Comparison of ENCODE assay signal across 13 cellular contexts in genomic region chr4:1204828-1205591, GRCh38. TPM values are rescaled to one million over a fixed set of nuclear protein-coding genes. Genes with fewer than 3 reads are reported as not detected.
A peak's percentile ranks its signal among the peaks of the same experiment; 100 is the strongest.
DNase-seq lines count a peak whose midpoint lies in the region; ATAC-seq, FAIRE-seq and TF ChIP-seq lines count a peak whose summit lies in the region.
"Had no signal": no experiment of that assay in that cellular context is flagged by ENCODE, and none has a peak within 500 bp of the region (broad histone marks: within the 10 kb centered on the region; RNA-seq: fewer than 3 reads in every experiment).

No MANE protein-coding gene starts in this region.

- H3K4me2 ChIP-seq in SK-N-SH = no peak overlapping the region
- H3K4me2 ChIP-seq in skeletal muscle satellite cell (ENCODE audit: low read length) = peak overlapping the region; percentile 59

- no peaks in the 10 kb centered on the region for H3K9me3 ChIP-seq in SK-N-SH
- no peaks in the 10 kb centered on the region for H3K9me3 ChIP-seq in kidney (ENCODE audit: control insufficient read depth in 1 of 2, low read length in 2 of 2)
- H3K9me3 ChIP-seq in skeletal muscle satellite cell (replicated peaks; ENCODE audit: low read length) = no peaks in the 10 kb centered on the region
- H3K9me3 ChIP-seq in prostate gland = no peaks in the 10 kb centered on the region

- H2AFZ ChIP-seq in SK-N-SH (ENCODE audit: low read depth) = no peak overlapping the region

- H3K4me1 ChIP-seq in SK-N-SH (ENCODE audit: control insufficient read depth in 1 of 2, insufficient read depth in 2 of 2, low read depth in 1 of 2, low read length in 1 of 2) (peaks cover 8 to 55% of the 10 kb centered on the region in 2 experiments; a peak in 2 of 4 replicates), kidney (ENCODE audit: control insufficient read depth in 1 of 2, insufficient read depth in 1 of 2, low read depth in 1 of 2, low read length in 2 of 2) (peaks cover 3 to 21% of the 10 kb centered on the region in 2 donors), skeletal muscle satellite cell (ENCODE audit: control insufficient read depth, insufficient read depth, low read length) (peaks cover 67% of the 10 kb centered on the region), prostate gland (replicated peaks) (peaks cover 22% of the 10 kb centered on the region)

- TF ChIP-seq RAD21 in SK-N-SH (IDR thresholded peaks at IDR 0.05; ENCODE audit: low read length) = 0 out of 2 replicates have a peak, but pooled peaks have one; percentile 8

- peaks cover 46% of the 10 kb centered on the region for H3K4me1 Mint-ChIP-seq in activated CD4-positive, alpha-beta memory T cell treated with anti-CD3 and anti-CD28 coated beads, Interleukin-2, amount 10 ng/mL, durations not matched to agents 7 days and 5 days

- CTCF ChIA-PET in SK-N-SH (lab: Yijun Ruan, JAX) (interaction anchor here (1.1 to 1.4 kb wide), 3 partner anchors 10 to 74 kb away, joined by 3 to 4 read pairs (median 3); no protein-coding TSS in a partner anchor), GM10248 (lab: Yijun Ruan, JAX) (no interaction called here)
- CTCF ChIA-PET in activated CD4-positive, alpha-beta memory T cell treated with anti-CD3 and anti-CD28 coated beads, Interleukin-2, amount 10 ng/mL, durations not matched to agents 7 days and 5 days (lab: Charles Lee) = interaction anchor here (2.6 kb wide), 1 partner anchor 12 kb away, joined by 10 read pairs; no protein-coding TSS in a partner anchor

- DNase-seq in SK-N-SH (peak; percentile 83), kidney (peak; percentile 74), GM10248 (ENCODE audit: extremely low spot score) (no peak), iPS-NIHi7 (ENCODE audit: extremely low spot score) (no peak), prostate gland (ENCODE audit: low spot score) (no peak)
- DNase-seq in activated CD4-positive, alpha-beta memory T cell treated with anti-CD3 and anti-CD28 coated beads, Interleukin-2, amount 10 ng/mL, durations not matched to agents 7 days and 5 days = peak; percentile 15
- DNase-seq: hypothalamus, NCI-H1930, occipital lobe had no signal

- no peak for TF ChIP-seq POLR2A in prostate gland (IDR thresholded peaks at IDR 0.05)

- POLR2A ChIA-PET in SK-N-SH (lab: Yijun Ruan, JAX) (interaction anchor here (0.6 kb wide), 1 partner anchor 12 kb away, joined by 3 read pairs; no protein-coding TSS in a partner anchor), GM10248 (lab: Yijun Ruan, JAX) (no interaction called here)
- POLR2A ChIA-PET in activated CD4-positive, alpha-beta memory T cell treated with anti-CD3 and anti-CD28 coated beads, Interleukin-2, amount 10 ng/mL, durations not matched to agents 7 days and 5 days (lab: Charles Lee) = no interaction called here

- H4K20me1 ChIP-seq in SK-N-SH (ENCODE audit: insufficient read depth) = no peaks in the 10 kb centered on the region

- TF ChIP-seq CTCF in SK-N-SH (IDR thresholded peaks at IDR 0.05) (no peak), kidney (IDR thresholded peaks at IDR 0.05; ENCODE audit: borderline replicate concordance, extremely low read depth, insufficient read depth) (no peak), GM10248 (IDR thresholded peaks at IDR 0.05; ENCODE audit: control extremely low read depth, extremely low read depth, low read depth, missing control alignments) (no peak), prostate gland (IDR thresholded peaks at IDR 0.05) (no peak)

- no peaks in the 10 kb centered on the region for H3K79me2 ChIP-seq in SK-N-SH (ENCODE audit: insufficient read depth)

- H3K9ac ChIP-seq in SK-N-SH (no peak overlapping the region), kidney (ENCODE audit: low read length in 2 of 2) (no peak overlapping the region), skeletal muscle satellite cell (ENCODE audit: low read depth, low read length) (peak overlapping the region; percentile 23)

- H3K27ac ChIP-seq in SK-N-SH (ENCODE audit: low read depth in 2 of 2, low read length in 1 of 2) (peak overlapping the region in 1 of 2 experiments; percentile 34; a peak in 1 of 4 replicates), kidney (ENCODE audit: low read depth in 2 of 2, low read length in 2 of 2) (no peak overlapping the region), prostate gland (no peak overlapping the region)

- H3K4me3 Mint-ChIP-seq in activated CD4-positive, alpha-beta memory T cell treated with anti-CD3 and anti-CD28 coated beads, Interleukin-2, amount 10 ng/mL, durations not matched to agents 7 days and 5 days = no peak overlapping the region

- intact Hi-C loops in kidney (cut with DNase I) = no loop called here
- intact Hi-C loops in prostate gland (cut with DNase I) = no loop called here

- no peak; the same call in 2 of the 3 replicates for ATAC-seq in SK-N-SH treated with all-trans-retinoic acid at 6 μM for 48 hours

- no peaks in the 10 kb centered on the region for H3K36me3 ChIP-seq in SK-N-SH (replicated peaks in 1 of 2; ENCODE audit: control insufficient read depth in 1 of 2, insufficient read depth in 2 of 2, low read length in 1 of 2)
- H3K36me3 ChIP-seq in kidney (ENCODE audit: control insufficient read depth in 1 of 2, insufficient read depth in 2 of 2, low read length in 2 of 2) = no peaks in the 10 kb centered on the region
- H3K36me3 ChIP-seq in skeletal muscle satellite cell (ENCODE audit: insufficient read depth, low read length) = no peaks in the 10 kb centered on the region
- no peaks in the 10 kb centered on the region for H3K36me3 ChIP-seq in prostate gland

- H3K27me3 Mint-ChIP-seq in activated CD4-positive, alpha-beta memory T cell treated with anti-CD3 and anti-CD28 coated beads, Interleukin-2, amount 10 ng/mL, durations not matched to agents 7 days and 5 days = no peaks in the 10 kb centered on the region

- H3K4me3 ChIP-seq in SK-N-SH (ENCODE audit: low read depth in 2 of 2, low read length in 1 of 2) = no peak overlapping the region
- H3K4me3 ChIP-seq in kidney (ENCODE audit: low read length in 2 of 2) = no peak overlapping the region
- H3K4me3 ChIP-seq in skeletal muscle satellite cell (ENCODE audit: low read length) = no peak overlapping the region
- no peak overlapping the region for H3K4me3 ChIP-seq in prostate gland

- TF ChIP-seq EP300 in SK-N-SH (IDR thresholded peaks at IDR 0.05; ENCODE audit: borderline replicate concordance in 1 of 2, low read depth in 1 of 2, low read length in 1 of 2) = peak in 1 of 2 experiments; percentile 44; a peak in 1 of 4 replicates

- peak overlapping the region; percentile 99 for H3K27ac Mint-ChIP-seq in activated CD4-positive, alpha-beta memory T cell treated with anti-CD3 and anti-CD28 coated beads, Interleukin-2, amount 10 ng/mL, durations not matched to agents 7 days and 5 days

- no peak for FAIRE-seq in kidney (lab: Jason Lieb, UNC)
- FAIRE-seq: A204.1 had no signal

- H3K9me2 ChIP-seq in SK-N-SH = no peaks in the 10 kb centered on the region

- WGBS in SK-N-SH (ENCODE audit: low lambda C conversion rate) = 85% methylated on average over 9 of the region's 25 CpGs
- 74% methylated on average over 25 of the region's 25 CpGs for WGBS in prostate gland

- H3F3A ChIP-seq in SK-N-SH (replicated peaks; ENCODE audit: insufficient read depth) = no peaks in the 10 kb centered on the region

- peaks cover 5% of the 10 kb centered on the region for H3K36me3 Mint-ChIP-seq in activated CD4-positive, alpha-beta memory T cell treated with anti-CD3 and anti-CD28 coated beads, Interleukin-2, amount 10 ng/mL, durations not matched to agents 7 days and 5 days (ENCODE audit: low read depth)

- H3K27me3 ChIP-seq in SK-N-SH (ENCODE audit: insufficient read depth) (no peaks in the 10 kb centered on the region), skeletal muscle satellite cell (ENCODE audit: control insufficient read depth, insufficient read depth, low read length) (no peaks in the 10 kb centered on the region), prostate gland (replicated peaks; ENCODE audit: insufficient read depth) (no peaks in the 10 kb centered on the region)

- no peaks in the 10 kb centered on the region for H3K9me3 Mint-ChIP-seq in activated CD4-positive, alpha-beta memory T cell treated with anti-CD3 and anti-CD28 coated beads, Interleukin-2, amount 10 ng/mL, durations not matched to agents 7 days and 5 days

TF ChIP-seq in SK-N-SH, 30 proteins besides CTCF, POLR2A, EP300 and RAD21 (continues in another document):
- TF ChIP-seq PBX3 (IDR thresholded peaks at IDR 0.05) = no peak

TF ChIP-seq in SK-N-SH treated with all-trans-retinoic acid at 6 μM for 48 hours, 23 proteins besides CTCF, POLR2A, EP300 and RAD21 (continues in another document):
- no peak for TF ChIP-seq ARNTL (CRISPR knock-in tag; IDR thresholded peaks at IDR 0.05; ENCODE audit: borderline replicate concordance, low read depth)
- TF ChIP-seq TCF4 (CRISPR knock-in tag; IDR thresholded peaks at IDR 0.05; ENCODE audit: borderline replicate concordance) = no peak
- TF ChIP-seq ZC3H10 (CRISPR knock-in tag; IDR thresholded peaks at IDR 0.05) = no peak
- TF ChIP-seq CREB5 (CRISPR knock-in tag; IDR thresholded peaks at IDR 0.05; ENCODE audit: low read depth) = no peak
- no peak for TF ChIP-seq ESRRG (CRISPR knock-in tag; IDR thresholded peaks at IDR 0.05)

RNA-seq across cellular contexts. Expression of gene SPON2, which starts 32.6 kb away (rescaled TPM):
- polyA plus RNA-seq in SK-N-SH (2012; rRNA removed) (11.4 and 14.5 TPM in 2 replicates), kidney (ENCODE audit: insufficient read depth, low read depth, low replicate concordance) (16.7 TPM)
- polyA plus RNA-seq in SK-N-SH (2012; cell fraction: cytosol; rRNA removed) = 4.0 and 5.2 TPM in 2 replicates
- polyA plus RNA-seq in SK-N-SH (2012; cell fraction: nucleus; rRNA removed) = 140 and 311 TPM in 2 replicates
- total RNA-seq in activated CD4-positive, alpha-beta memory T cell treated with anti-CD3 and anti-CD28 coated beads, Interleukin-2, amount 10 ng/mL, durations not matched to agents 7 days and 5 days = 10 to 100 TPM; 22.8 to 24.6 TPM
- total RNA-seq in kidney (116 TPM), prostate gland (100 to 1,000 TPM; 107 to 134 TPM)
- total RNA-seq in skeletal muscle satellite cell (2012; rRNA removed) = 79.3 and 213 TPM in 2 replicates
- total RNA-seq: HT1080 had no signal

RNA-seq across cellular contexts. Expression of gene CTBP1, which starts 43.9 kb away (rescaled TPM):
- 158 and 183 TPM in 2 replicates for polyA plus RNA-seq in SK-N-SH (2012; rRNA removed)
- polyA plus RNA-seq in SK-N-SH (2012; cell fraction: cytosol; rRNA removed) = 73.8 and 122 TPM in 2 replicates
- polyA plus RNA-seq in SK-N-SH (2012; cell fraction: nucleus; rRNA removed) = 419 and 467 TPM in 2 replicates
- total RNA-seq in activated CD4-positive, alpha-beta memory T cell treated with anti-CD3 and anti-CD28 coated beads, Interleukin-2, amount 10 ng/mL, durations not matched to agents 7 days and 5 days = 100 to 1,000 TPM; 209 to 221 TPM
- 170 TPM for total RNA-seq in kidney
- 96.1 TPM for polyA plus RNA-seq in kidney (ENCODE audit: insufficient read depth, low read depth, low replicate concordance)
- 182 and 202 TPM in 2 replicates for total RNA-seq in skeletal muscle satellite cell (2012; rRNA removed)
- total RNA-seq in prostate gland = 100 to 1,000 TPM; 173 to 264 TPM

Comparison
In these comparisons a context has a peak if more than half of its experiments do, and no peak if none do; other contexts are left out.
1. DNase-seq: peak in SK-N-SH (single experiment), activated CD4-positive, alpha-beta memory T cell treated with anti-CD3 and anti-CD28 coated beads, Interleukin-2, amount 10 ng/mL, durations not matched to agents 7 days and 5 days (single experiment) and kidney (single experiment); none in GM10248 (single experiment), iPS-NIHi7 (single experiment) and prostate gland (single experiment).